10 cellular contexts compared by ENCODE assay signal in genomic region chrX:50697691-50698090, GRCh38.
DNase-seq lines count a peak whose midpoint lies in the region; ATAC-seq and TF ChIP-seq lines count a peak whose summit lies in the region.
"Had no signal": no experiment of that assay in that cellular context is flagged by ENCODE, and none has a peak within 500 bp of the region (broad histone marks: within the 10 kb centered on the region; RNA-seq: fewer than 3 reads in every experiment).

No MANE protein-coding gene starts in this region.

- no peak for DNase-seq in Right ventricle myocardium superior
- DNase-seq in right atrium auricular region (ENCODE audit: low spot score) = no peak
- DNase-seq in breast epithelium (ENCODE audit: low spot score in 2 of 2) = no peak
- peak; percentile 42 for DNase-seq in iPS-NIHi11 (ENCODE audit: low spot score)
- no peak for DNase-seq in upper lobe of right lung
- DNase-seq in HT-29 (ENCODE audit: low spot score) = no peak
- no peak for DNase-seq in NCI-H1930 (lab: John Stamatoyannopoulos, UW)
- DNase-seq: stimulated activated CD4-positive, alpha-beta T cell treated with anti-CD3 and anti-CD28 coated beads, Interleukin-4, amount 100 ng/mL, for 1 hour had no signal

- H3K36me3 ChIP-seq in right atrium auricular region (no peaks in the 10 kb centered on the region), breast epithelium (no peaks in the 10 kb centered on the region), upper lobe of right lung (no peaks in the 10 kb centered on the region)

- H3K27ac ChIP-seq in right atrium auricular region (no peak overlapping the region), breast epithelium (peak overlapping the region; percentile 20 to 69), upper lobe of right lung (no peak overlapping the region)
- H3K27ac ChIP-seq: A549 had no signal

- intact Hi-C loops in Right ventricle myocardium superior (cut with DNase I) = no loop called here
- intact Hi-C loops in breast epithelium (cut with DNase I; ENCODE audit: low total_unique reads) = no loop called here
- intact Hi-C loops in upper lobe of right lung (cut with DNase I) = no loop called here

- no peaks in the 10 kb centered on the region for H3K9me3 ChIP-seq in right atrium auricular region
- H3K9me3 ChIP-seq in breast epithelium = no peaks in the 10 kb centered on the region
- no peaks in the 10 kb centered on the region for H3K9me3 ChIP-seq in upper lobe of right lung
- H3K9me3 ChIP-seq: A549 had no signal

- no peak for TF ChIP-seq POLR2A in breast epithelium (IDR thresholded peaks at IDR 0.05)

- TF ChIP-seq CTCF in right atrium auricular region (IDR thresholded peaks at IDR 0.05) (no peak), breast epithelium (IDR thresholded peaks at IDR 0.05) (no peak), upper lobe of right lung (IDR thresholded peaks at IDR 0.05) (no peak)

- H3K4me3 ChIP-seq in right atrium auricular region (no peak overlapping the region), breast epithelium (no peak overlapping the region), upper lobe of right lung (no peak overlapping the region)
- H3K4me3 ChIP-seq: A549 had no signal

- peak; percentile 49 for ATAC-seq in Right ventricle myocardium superior (ENCODE audit: poor library complexity)
- peak; percentile 62 for ATAC-seq in upper lobe of right lung
- no peak for ATAC-seq in GM21515 (IDR thresholded peaks at IDR 0.05; ENCODE audit: unreplicated experiment)
- ATAC-seq: A549 had no signal

- no peaks in the 10 kb centered on the region for H3K4me1 ChIP-seq in right atrium auricular region
- H3K4me1 ChIP-seq in breast epithelium = no peaks in the 10 kb centered on the region
- no peaks in the 10 kb centered on the region for H3K4me1 ChIP-seq in upper lobe of right lung
- H3K4me1 ChIP-seq: A549 had no signal

- H3K27me3 ChIP-seq in right atrium auricular region (peaks cover 0 to 4% of the 10 kb centered on the region in 2 donors), breast epithelium (peaks cover 0 to 63% of the 10 kb centered on the region in 2 donors), upper lobe of right lung (no peaks in the 10 kb centered on the region)

Comparison
In these comparisons a context has a peak if more than half of its experiments do, and no peak if none do; other contexts are left out.
1. H3K27ac ChIP-seq: peak in breast epithelium (2 of 2); none in right atrium auricular region (0 of 2) and upper lobe of right lung (single experiment).